ENCODE assay signal across 1 cellular context in the genomic region with DNA sequence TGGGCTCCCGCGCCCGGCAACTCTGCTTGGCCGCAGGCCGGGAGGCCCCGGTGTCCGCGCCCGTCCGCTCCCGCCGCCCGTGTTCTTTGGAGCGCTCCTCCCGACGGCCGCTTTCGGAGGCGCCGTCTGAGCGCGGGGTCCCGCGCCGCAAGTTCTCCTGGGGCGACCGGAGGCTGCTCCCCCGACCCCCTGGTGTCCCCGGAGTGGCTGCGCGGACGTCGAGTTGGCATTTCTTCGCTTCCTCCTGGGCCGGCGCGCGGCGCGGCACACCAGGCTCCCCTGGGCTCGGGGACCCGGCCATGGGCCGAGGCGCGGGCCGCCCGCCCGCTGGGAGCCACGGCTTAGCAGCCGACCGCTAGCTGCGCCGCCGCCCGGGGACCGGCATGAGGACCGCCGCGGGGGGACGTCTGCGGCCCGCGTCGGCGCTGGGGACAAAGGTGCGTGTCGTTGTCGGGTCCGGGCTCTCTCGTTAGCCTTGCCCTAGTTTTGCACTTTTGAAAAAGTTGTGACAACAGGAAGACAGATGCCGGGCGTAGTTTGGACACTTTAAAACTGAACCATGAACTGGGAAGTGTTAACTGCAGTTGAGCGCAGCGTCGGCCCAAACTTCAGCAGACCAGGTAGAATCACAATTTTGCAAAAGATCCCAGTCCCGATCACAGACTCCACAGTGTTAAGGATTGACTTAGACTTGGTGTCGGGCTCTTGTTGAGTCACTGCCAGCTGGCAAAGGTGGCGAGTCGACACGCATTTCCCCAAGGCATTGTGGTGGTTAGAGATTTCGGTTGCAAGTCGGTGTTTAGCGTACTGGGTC.
TF ChIP-seq lines count a peak whose summit lies in the region.

No MANE protein-coding gene starts in this region.

TF ChIP-seq in GM23338, 12 proteins besides CTCF, POLR2A, EP300 and RAD21:
- no peak for TF ChIP-seq EZH2phosphoT487 (IDR thresholded peaks at IDR 0.05; ENCODE audit: unreplicated experiment)
- TF ChIP-seq, protein P1, sequence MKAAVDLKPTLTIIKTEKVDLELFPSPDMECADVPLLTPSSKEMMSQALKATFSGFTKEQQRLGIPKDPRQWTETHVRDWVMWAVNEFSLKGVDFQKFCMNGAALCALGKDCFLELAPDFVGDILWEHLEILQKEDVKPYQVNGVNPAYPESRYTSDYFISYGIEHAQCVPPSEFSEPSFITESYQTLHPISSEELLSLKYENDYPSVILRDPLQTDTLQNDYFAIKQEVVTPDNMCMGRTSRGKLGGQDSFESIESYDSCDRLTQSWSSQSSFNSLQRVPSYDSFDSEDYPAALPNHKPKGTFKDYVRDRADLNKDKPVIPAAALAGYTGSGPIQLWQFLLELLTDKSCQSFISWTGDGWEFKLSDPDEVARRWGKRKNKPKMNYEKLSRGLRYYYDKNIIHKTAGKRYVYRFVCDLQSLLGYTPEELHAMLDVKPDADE (IDR thresholded peaks at IDR 0.05), result no peak
TF ChIP-seq in GM23338: peak in this region for 0.
